Comparison of ENCODE assay signal across 1 cellular context in the genomic region with DNA sequence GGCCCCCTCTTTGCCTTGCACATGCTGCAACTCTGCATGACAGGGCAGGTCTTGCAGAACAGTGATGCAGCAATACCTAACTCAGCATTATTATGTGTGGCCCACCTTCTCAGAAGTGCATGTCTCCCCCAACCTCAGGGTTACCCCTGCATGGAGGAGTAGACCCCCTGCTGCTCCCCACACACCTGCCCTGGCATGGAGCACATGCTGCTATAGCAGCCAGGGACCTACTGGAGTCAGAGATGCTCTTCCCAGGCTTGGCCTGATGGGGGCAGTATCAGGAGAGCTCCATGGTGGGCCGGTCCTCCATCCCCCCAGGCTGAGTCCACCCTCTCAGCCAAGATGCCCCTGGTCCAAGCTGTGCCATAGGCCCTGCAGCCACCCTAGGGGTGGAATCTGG.
TF ChIP-seq lines count a peak whose summit lies in the region.

No MANE protein-coding gene starts in this region.

TF ChIP-seq in H1, 55 proteins besides CTCF, POLR2A, EP300 and RAD21:
- TF ChIP-seq SP2 (IDR thresholded peaks at IDR 0.05; ENCODE audit: low read length) = no peak
- TF ChIP-seq, protein P1, sequence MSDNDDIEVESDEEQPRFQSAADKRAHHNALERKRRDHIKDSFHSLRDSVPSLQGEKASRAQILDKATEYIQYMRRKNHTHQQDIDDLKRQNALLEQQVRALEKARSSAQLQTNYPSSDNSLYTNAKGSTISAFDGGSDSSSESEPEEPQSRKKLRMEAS (IDR thresholded peaks at IDR 0.05) = peak; percentile 88
- TF ChIP-seq, protein P2, sequence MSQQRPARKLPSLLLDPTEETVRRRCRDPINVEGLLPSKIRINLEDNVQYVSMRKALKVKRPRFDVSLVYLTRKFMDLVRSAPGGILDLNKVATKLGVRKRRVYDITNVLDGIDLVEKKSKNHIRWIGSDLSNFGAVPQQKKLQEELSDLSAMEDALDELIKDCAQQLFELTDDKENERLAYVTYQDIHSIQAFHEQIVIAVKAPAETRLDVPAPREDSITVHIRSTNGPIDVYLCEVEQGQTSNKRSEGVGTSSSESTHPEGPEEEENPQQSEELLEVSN (IDR thresholded peaks at IDR 0.05) = peak; percentile 44
